ENCODE assay signal across 8 cellular contexts in the genomic region with DNA sequence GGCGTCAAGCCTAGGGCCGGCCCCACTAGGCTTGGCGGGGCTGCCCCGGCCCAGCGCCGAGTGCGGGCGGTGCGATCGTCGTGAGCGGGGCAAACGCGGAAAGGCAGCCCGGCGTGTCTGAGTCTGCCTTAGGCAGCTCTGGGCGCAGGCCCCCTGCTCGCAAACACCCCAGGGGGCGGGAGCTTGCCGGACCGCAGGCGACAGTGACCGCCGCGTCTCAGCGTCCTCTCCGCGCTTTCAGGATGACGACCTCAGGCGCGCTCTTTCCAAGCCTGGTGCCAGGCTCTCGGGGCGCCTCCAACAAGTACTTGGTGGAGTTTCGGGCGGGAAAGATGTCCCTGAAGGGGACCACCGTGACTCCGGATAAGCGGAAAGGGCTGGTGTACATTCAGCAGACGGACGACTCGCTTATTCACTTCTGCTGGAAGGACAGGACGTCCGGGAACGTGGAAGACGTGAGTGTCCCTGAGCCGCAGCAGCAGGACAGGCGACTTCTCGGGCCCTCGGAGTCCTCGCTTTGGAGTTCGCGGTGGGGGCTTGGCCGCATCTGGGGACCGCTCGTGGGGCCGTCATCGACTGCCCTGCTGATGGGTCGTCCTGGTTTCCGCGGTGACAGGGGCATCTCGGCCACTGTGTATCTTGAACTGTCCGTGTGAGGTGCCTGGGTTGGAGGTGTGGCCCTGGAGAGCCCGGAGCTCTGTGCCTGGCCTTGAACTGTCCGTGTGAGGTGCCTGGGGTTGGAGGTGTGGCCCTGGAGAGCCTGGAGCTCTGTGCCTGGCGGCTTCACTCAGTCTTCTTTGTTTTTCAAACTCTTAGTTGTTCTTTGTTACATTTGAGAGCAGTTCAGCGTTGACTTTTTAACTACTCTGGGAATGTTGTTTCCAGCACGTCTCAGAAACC. TPM values are rescaled to one million over a fixed set of nuclear protein-coding genes. Genes with fewer than 3 reads are reported as not detected.
DNase-seq lines count a peak whose midpoint lies in the region; ATAC-seq, FAIRE-seq and TF ChIP-seq lines count a peak whose summit lies in the region.

No MANE protein-coding gene starts in this region.

- no peaks in the 10 kb centered on the region for H3K27me3 ChIP-seq in Karpas-422 (ENCODE audit: low read length)
- no peaks in the 10 kb centered on the region for H3K27me3 ChIP-seq in astrocyte (ENCODE audit: insufficient read depth, low read length)

- no peaks in the 10 kb centered on the region for H3K9me3 Mint-ChIP-seq in astrocyte (ENCODE audit: unreplicated experiment)

- H3K27ac ChIP-seq in 22Rv1 (peak overlapping the region; percentile 95), Karpas-422 (ENCODE audit: low read length) (no peak overlapping the region), astrocyte (ENCODE audit: low read depth, low read length) (peak overlapping the region; percentile 65)

- peaks cover 20% of the 10 kb centered on the region for H3K4me1 ChIP-seq in Karpas-422 (ENCODE audit: low read length)
- H3K4me1 ChIP-seq in astrocyte (ENCODE audit: insufficient read depth, low read length): peaks cover 19% of the 10 kb centered on the region

- in situ Hi-C loops in GM13976 (cut with MboI; ENCODE audit: low sequenced_read_pairs, unreplicated experiment): loop anchor here (10.0 kb wide), 1 partner anchor 81 kb away; a partner anchor contains a TSS

- peak overlapping the region; percentile 83 for H3K9ac ChIP-seq in Karpas-422 (ENCODE audit: low read length)
- peak overlapping the region; percentile 95 for H3K9ac ChIP-seq in astrocyte (ENCODE audit: low read length)

- peak overlapping the region; percentile 82 for H3K4me2 ChIP-seq in Karpas-422 (ENCODE audit: low read depth, low read length, poor library complexity, severe bottlenecking)
- peak overlapping the region; percentile 99 for H3K4me2 ChIP-seq in astrocyte (ENCODE audit: low read length)

- H3K27ac Mint-ChIP-seq in astrocyte (ENCODE audit: unreplicated experiment): peak overlapping the region; percentile 88

- H3K4me3 Mint-ChIP-seq in astrocyte (ENCODE audit: unreplicated experiment): peak overlapping the region; percentile 99

- peaks cover 6% of the 10 kb centered on the region for H3K36me3 Mint-ChIP-seq in astrocyte (ENCODE audit: low read depth, unreplicated experiment)

- H3K9me3 ChIP-seq in Karpas-422 (ENCODE audit: low read length) (no peaks in the 10 kb centered on the region), astrocyte (ENCODE audit: insufficient read depth, low read depth, low read length) (no peaks in the 10 kb centered on the region)

- TF ChIP-seq CTCF in 22Rv1 (IDR thresholded peaks at IDR 0.05): no peak
- TF ChIP-seq CTCF in GM13976 (IDR thresholded peaks at IDR 0.05; ENCODE audit: borderline replicate concordance, control extremely low read depth, extremely low read depth, insufficient read depth, missing control alignments): no peak
- no peak for TF ChIP-seq CTCF in astrocyte (IDR thresholded peaks at IDR 0.05; ENCODE audit: insufficient read depth, low read depth, low read length)

- FAIRE-seq in astrocyte (lab: Jason Lieb, UNC): no peak

- H3K4me3 ChIP-seq in Karpas-422 (ENCODE audit: low read length) (peak overlapping the region; percentile 84), astrocyte (ENCODE audit: insufficient read depth, low read depth, low read length) (peak overlapping the region; percentile 99)

- DNase-seq in GM13976 (ENCODE audit: low spot score): peak; percentile 60
- DNase-seq in Karpas-422: peak; percentile 60
- no peak for DNase-seq in astrocyte (ENCODE audit: low read depth)
- DNase-seq in islet precursor cell: peak; percentile 69
- peak; percentile 25 for DNase-seq in stimulated activated naive CD8-positive, alpha-beta T cell treated with anti-CD3 and anti-CD28 coated beads, Interleukin-15, Interleukin-2, amounts not matched to agents 100 U/mL and 50 U/mL, for 24 hours
- DNase-seq in NCI-H2029 (lab: John Stamatoyannopoulos, UW): no peak

- H3K79me2 ChIP-seq in Karpas-422 (ENCODE audit: low read length): peaks cover 31% of the 10 kb centered on the region
- H3K79me2 ChIP-seq in astrocyte (ENCODE audit: insufficient read depth, low read length): peaks cover 48% of the 10 kb centered on the region

- H4K20me1 ChIP-seq in Karpas-422 (ENCODE audit: insufficient read depth, low read depth, low read length) (peaks cover 29% of the 10 kb centered on the region), astrocyte (ENCODE audit: insufficient read depth, low read length) (peaks cover 54% of the 10 kb centered on the region)

- H3K4me1 Mint-ChIP-seq in astrocyte (ENCODE audit: low read depth, unreplicated experiment): peaks cover 7% of the 10 kb centered on the region

- H2AFZ ChIP-seq in Karpas-422 (ENCODE audit: low read length): no peak overlapping the region
- H2AFZ ChIP-seq in astrocyte (ENCODE audit: low read depth, low read length): no peak overlapping the region

- H3K9me2 ChIP-seq in Karpas-422 (replicated peaks; ENCODE audit: insufficient read depth, low read length): no peaks in the 10 kb centered on the region

- H3K27me3 Mint-ChIP-seq in astrocyte (ENCODE audit: low read depth, unreplicated experiment): no peaks in the 10 kb centered on the region

- H3K36me3 ChIP-seq in Karpas-422 (ENCODE audit: insufficient read depth, low read length) (no peaks in the 10 kb centered on the region; the same call in 1 of the 2 replicates), astrocyte (ENCODE audit: insufficient read depth, low read length) (peaks cover 10% of the 10 kb centered on the region)

- no peak for ATAC-seq in stimulated activated naive CD8-positive, alpha-beta T cell treated with anti-CD3 and anti-CD28 coated beads, Interleukin-15, Interleukin-2, amounts not matched to agents 100 U/mL and 50 U/mL, for 24 hours
- ATAC-seq in HG03342 (IDR thresholded peaks at IDR 0.05; ENCODE audit: unreplicated experiment): no peak

RNA-seq across cellular contexts. Expression of a gene that starts 0.8 kb away (rescaled TPM):
- 53.5 and 109 TPM in 2 replicates for total RNA-seq in Karpas-422 (2014; rRNA removed; shearing (Covaris generic); ENCODE audit: low replicate concordance)
- total RNA-seq in astrocyte: 123 and 125 TPM in 2 replicates

Comparison
In these comparisons a context has a peak if more than half of its experiments do, and no peak if none do; other contexts are left out.
1. DNase-seq: peak in GM13976 (single experiment), Karpas-422 (single experiment), islet precursor cell (single experiment) and stimulated activated naive CD8-positive, alpha-beta T cell treated with anti-CD3 and anti-CD28 coated beads, Interleukin-15, Interleukin-2, amounts not matched to agents 100 U/mL and 50 U/mL, for 24 hours (single experiment); none in astrocyte (single experiment) and NCI-H2029 (single experiment).